In genomic region chr10:31603245-31604087, GRCh38 we compare ENCODE assay signal across 8 cellular contexts.
DNase-seq lines count a peak whose midpoint lies in the region; ATAC-seq and TF ChIP-seq lines count a peak whose summit lies in the region.

No MANE protein-coding gene starts in this region.

- H3K9me3 Mint-ChIP-seq in activated CD4-positive, alpha-beta T cell treated with anti-CD3 and anti-CD28 coated beads, Interleukin-2, amount 10 ng/mL, durations not matched to agents 7 days and 5 days = no peaks in the 10 kb centered on the region

- POLR2A ChIA-PET in AG04449 (lab: Yijun Ruan, JAX) = no interaction called here
- POLR2A ChIA-PET in activated CD4-positive, alpha-beta T cell treated with anti-CD3 and anti-CD28 coated beads, Interleukin-2, amount 10 ng/mL, durations not matched to agents 7 days and 5 days (lab: Charles Lee) = interaction anchor here (0.6 kb wide), 1 partner anchor 291 kb away, joined by 3 read pairs; no protein-coding TSS in a partner anchor

- DNase-seq in AG04449 (ENCODE audit: low read depth, low spot score) = no peak
- peak; percentile 96 for DNase-seq in NCI-H345 (lab: John Stamatoyannopoulos, UW)
- peak; percentile 77 for DNase-seq in activated CD4-positive, alpha-beta T cell treated with anti-CD3 and anti-CD28 coated beads, Interleukin-2, amount 10 ng/mL, durations not matched to agents 7 days and 5 days
- DNase-seq in cortex of kidney (lab: John Stamatoyannopoulos, UW) = peak; percentile 42
- DNase-seq in left kidney (ENCODE audit: low read depth, low spot score) = peak; percentile 99
- peak; percentile 59 to 76 for DNase-seq in stimulated activated CD4-positive, alpha-beta T cell treated with anti-CD3 and anti-CD28 coated beads, Interleukin-1b, Interleukin-23, amount 100 ng/mL, for 4 hours (ENCODE audit: low read depth in 2 of 2)

- peak; percentile 32 for TF ChIP-seq POLR2A in GM18951 (IDR thresholded peaks at IDR 0.05; ENCODE audit: extremely low read depth, insufficient read depth, insufficient read length)

- H3K4me3 Mint-ChIP-seq in activated CD4-positive, alpha-beta T cell treated with anti-CD3 and anti-CD28 coated beads, Interleukin-2, amount 10 ng/mL, durations not matched to agents 7 days and 5 days = peak overlapping the region; percentile 77

- no peak overlapping the region for H3K27ac Mint-ChIP-seq in activated CD4-positive, alpha-beta T cell treated with anti-CD3 and anti-CD28 coated beads, Interleukin-2, amount 10 ng/mL, durations not matched to agents 7 days and 5 days

- peaks cover 11% of the 10 kb centered on the region for H3K4me1 Mint-ChIP-seq in activated CD4-positive, alpha-beta T cell treated with anti-CD3 and anti-CD28 coated beads, Interleukin-2, amount 10 ng/mL, durations not matched to agents 7 days and 5 days

- ATAC-seq in HG03159 (IDR thresholded peaks at IDR 0.05; ENCODE audit: unreplicated experiment) = peak; percentile 98

- H3K27me3 Mint-ChIP-seq in activated CD4-positive, alpha-beta T cell treated with anti-CD3 and anti-CD28 coated beads, Interleukin-2, amount 10 ng/mL, durations not matched to agents 7 days and 5 days = peaks cover 1% of the 10 kb centered on the region

- CTCF ChIA-PET in AG04449 (lab: Yijun Ruan, JAX) = no interaction called here
- CTCF ChIA-PET in activated CD4-positive, alpha-beta T cell treated with anti-CD3 and anti-CD28 coated beads, Interleukin-2, amount 10 ng/mL, durations not matched to agents 7 days and 5 days (lab: Charles Lee) = interaction anchor here (0.8 to 0.9 kb wide), 3 partner anchors 9 to 164 kb away, joined by 3 read pairs; no protein-coding TSS in a partner anchor

- in situ Hi-C loops in GM18951 (cut with MboI; ENCODE audit: low sequenced_read_pairs, unreplicated experiment) = no loop called here

- no peak for TF ChIP-seq CTCF in AG04449 (IDR thresholded peaks at IDR 0.05; ENCODE audit: insufficient read depth, low read length, missing control alignments)

- H3K36me3 Mint-ChIP-seq in activated CD4-positive, alpha-beta T cell treated with anti-CD3 and anti-CD28 coated beads, Interleukin-2, amount 10 ng/mL, durations not matched to agents 7 days and 5 days (ENCODE audit: low read depth) = no peaks in the 10 kb centered on the region

- H3K4me3 ChIP-seq in AG04449 (ENCODE audit: low read depth, low read length) = peak overlapping the region; percentile 73
